27 cellular contexts compared by ENCODE assay signal in genomic region chr14:25180221-25180620, GRCh38.
"Had no signal": no experiment of that assay in that cellular context is flagged by ENCODE, and none has a peak within 500 bp of the region (broad histone marks: within the 10 kb centered on the region; RNA-seq: fewer than 3 reads in every experiment).

No MANE protein-coding gene starts in this region.

- ATAC-seq: stimulated activated effector memory CD8-positive, alpha-beta T cell treated with anti-CD3 and anti-CD28 coated beads, Interleukin-12 subunit alpha, Interleukin-12 subunit beta, amount 100 ng/mL, for 72 hours; stimulated activated memory B cell treated with anti-CD40 and anti-IgM and Interleukin-4, amounts not matched to agents 10 μg/mL and 1 μg/mL and 100 μg/mL, for 72 hours; stimulated activated naive B cell treated with anti-CD40 and anti-IgM and Interleukin-4, amounts not matched to agents 10 μg/mL and 1 μg/mL and 100 μg/mL, for 72 hours; stimulated activated naive CD8-positive, alpha-beta T cell treated with anti-CD3 and anti-CD28 coated beads, Interleukin-15, amount 100 ng/mL, for 72 hours; stimulated activated naive CD8-positive, alpha-beta T cell treated with anti-CD3 and anti-CD28 coated beads, Interleukin-15, Interleukin-2, amounts not matched to agents 100 U/mL and 50 U/mL, for 24 hours; upper lobe of right lung had no signal

- H3K9me3 ChIP-seq: testis, thoracic aorta, thyroid gland, transverse colon, upper lobe of left lung, upper lobe of right lung, uterus, vagina had no signal

- H3K4me1 ChIP-seq: stomach, suprapubic skin, testis, thyroid gland, tibial artery, upper lobe of left lung, upper lobe of right lung, uterus, vagina had no signal

- H3K27ac ChIP-seq: stomach, suprapubic skin, testis, thoracic aorta, thyroid gland, tibial artery, tibial nerve, transverse colon, upper lobe of left lung, upper lobe of right lung, uterus, vagina had no signal

- H3K36me3 ChIP-seq: stomach, suprapubic skin, thoracic aorta, thyroid gland, tibial artery, tibial nerve, transverse colon, upper lobe of left lung, upper lobe of right lung, uterus, vagina had no signal

- FAIRE-seq: urothelium cell line had no signal

- DNase-seq: stimulated activated CD4-positive, alpha-beta T cell treated with anti-CD3 and anti-CD28 coated beads, Interleukin-2, amount 100 ng/mL, for 48 hours; stimulated activated CD4-positive, alpha-beta T cell treated with anti-CD3 and anti-CD28 coated beads, Interleukin-4, amount 100 ng/mL, for 1 hour; stimulated activated CD4-positive, alpha-beta T cell treated with anti-CD3 and anti-CD28 coated beads, Interleukin-4, amount 100 ng/mL, for 24 hours; stimulated activated CD4-positive, alpha-beta T cell treated with anti-CD3 and anti-CD28 coated beads, Interleukin-4, amount 100 ng/mL, for 4 hours; stimulated activated CD8-positive, alpha-beta memory T cell treated with anti-CD3 and anti-CD28 coated beads, Interleukin-4, amount 100 ng/mL, for 48 hours; stimulated activated naive B cell treated with anti-CD40 and anti-IgM and Interleukin-4, amounts not matched to agents 10 μg/mL and 1 μg/mL and 100 μg/mL, for 72 hours; stimulated activated naive CD4-positive, alpha-beta T cell; stimulated activated naive CD4-positive, alpha-beta T cell treated with Interleukin-2 at 50 U/mL for 16 hours; stimulated activated naive CD8-positive, alpha-beta T cell treated with anti-CD3 and anti-CD28 coated beads, Interleukin-15, amount 100 ng/mL, for 72 hours; stimulated activated naive CD8-positive, alpha-beta T cell treated with anti-CD3 and anti-CD28 coated beads, Interleukin-15, Interleukin-2, amounts not matched to agents 100 U/mL and 50 U/mL, for 24 hours; stomach; substantia nigra; testis; thyroid gland; tibial artery; transverse colon; trophoblast cell; upper lobe of left lung; upper lobe of right lung; uterus had no signal

- H3K4me3 ChIP-seq: stomach, suprapubic skin, testis, thoracic aorta, thyroid gland, tibial artery, tibial nerve, transverse colon, upper lobe of left lung, upper lobe of right lung, uterus, vagina had no signal

- H3K27me3 ChIP-seq: stomach, suprapubic skin, testis, thyroid gland, tibial artery, tibial nerve, transverse colon, upper lobe of left lung, upper lobe of right lung, uterus, vagina had no signal
